In genomic region chr20:38108438-38109024, GRCh38 we compare ENCODE assay signal across 1 cellular context.
TF ChIP-seq lines count a peak whose summit lies in the region.

No MANE protein-coding gene starts in this region.

TF ChIP-seq in SK-N-SH, 30 proteins besides CTCF, POLR2A, EP300 and RAD21 (continued from another document):
- TF ChIP-seq SMC3 (IDR thresholded peaks at IDR 0.05; ENCODE audit: low read depth, low read length) (no peak; the same call in 1 of the 2 replicates), RCOR1 (IDR thresholded peaks at IDR 0.05; ENCODE audit: low read length) (peak; percentile 62), TEAD4 (IDR thresholded peaks at IDR 0.05; ENCODE audit: borderline replicate concordance, insufficient read depth) (no peak; the same call in 1 of the 2 replicates), PBX3 (IDR thresholded peaks at IDR 0.05) (peak; percentile 80), EZH2phosphoT487 (IDR thresholded peaks at IDR 0.05; ENCODE audit: borderline replicate concordance, low read depth) (no peak), POLR2AphosphoS5 (IDR thresholded peaks at IDR 0.05; ENCODE audit: low read depth, low read length) (no peak; the same call in 1 of the 2 replicates), GATA2 (CRISPR knock-in tag; IDR thresholded peaks at IDR 0.05) (peak; percentile 74), TCF12 (IDR thresholded peaks at IDR 0.05) (peak; percentile 57; the same call in 1 of the 2 replicates), SIN3A (IDR thresholded peaks at IDR 0.05; ENCODE audit: borderline replicate concordance, low read depth, low read length) (peak; percentile 68; the same call in 1 of the 2 replicates), JUND (IDR thresholded peaks at IDR 0.05) (0 out of 2 replicates have a peak, but pooled peaks have one; percentile 3), ZBTB33 (IDR thresholded peaks at IDR 0.05; ENCODE audit: borderline replicate concordance, low read depth) (no peak), GABPA (IDR thresholded peaks at IDR 0.05; ENCODE audit: low read depth) (no peak), USF2 (IDR thresholded peaks at IDR 0.05; ENCODE audit: borderline replicate concordance, low read depth, low read length) (no peak), TAF1 (IDR thresholded peaks at IDR 0.05; ENCODE audit: borderline replicate concordance, low read depth, low read length) (no peak), MEF2A (IDR thresholded peaks at IDR 0.05; ENCODE audit: borderline replicate concordance, low read depth) (no peak)
- TF ChIP-seq, protein P1, sequence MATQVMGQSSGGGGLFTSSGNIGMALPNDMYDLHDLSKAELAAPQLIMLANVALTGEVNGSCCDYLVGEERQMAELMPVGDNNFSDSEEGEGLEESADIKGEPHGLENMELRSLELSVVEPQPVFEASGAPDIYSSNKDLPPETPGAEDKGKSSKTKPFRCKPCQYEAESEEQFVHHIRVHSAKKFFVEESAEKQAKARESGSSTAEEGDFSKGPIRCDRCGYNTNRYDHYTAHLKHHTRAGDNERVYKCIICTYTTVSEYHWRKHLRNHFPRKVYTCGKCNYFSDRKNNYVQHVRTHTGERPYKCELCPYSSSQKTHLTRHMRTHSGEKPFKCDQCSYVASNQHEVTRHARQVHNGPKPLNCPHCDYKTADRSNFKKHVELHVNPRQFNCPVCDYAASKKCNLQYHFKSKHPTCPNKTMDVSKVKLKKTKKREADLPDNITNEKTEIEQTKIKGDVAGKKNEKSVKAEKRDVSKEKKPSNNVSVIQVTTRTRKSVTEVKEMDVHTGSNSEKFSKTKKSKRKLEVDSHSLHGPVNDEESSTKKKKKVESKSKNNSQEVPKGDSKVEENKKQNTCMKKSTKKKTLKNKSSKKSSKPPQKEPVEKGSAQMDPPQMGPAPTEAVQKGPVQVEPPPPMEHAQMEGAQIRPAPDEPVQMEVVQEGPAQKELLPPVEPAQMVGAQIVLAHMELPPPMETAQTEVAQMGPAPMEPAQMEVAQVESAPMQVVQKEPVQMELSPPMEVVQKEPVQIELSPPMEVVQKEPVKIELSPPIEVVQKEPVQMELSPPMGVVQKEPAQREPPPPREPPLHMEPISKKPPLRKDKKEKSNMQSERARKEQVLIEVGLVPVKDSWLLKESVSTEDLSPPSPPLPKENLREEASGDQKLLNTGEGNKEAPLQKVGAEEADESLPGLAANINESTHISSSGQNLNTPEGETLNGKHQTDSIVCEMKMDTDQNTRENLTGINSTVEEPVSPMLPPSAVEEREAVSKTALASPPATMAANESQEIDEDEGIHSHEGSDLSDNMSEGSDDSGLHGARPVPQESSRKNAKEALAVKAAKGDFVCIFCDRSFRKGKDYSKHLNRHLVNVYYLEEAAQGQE (IDR thresholded peaks at IDR 0.05; ENCODE audit: low read depth, low read length) = no peak
